Comparison of ENCODE assay signal across 20 cellular contexts in genomic region chr10:78149193-78149592, GRCh38.
A peak's percentile ranks its signal among the peaks of the same experiment; 100 is the strongest.
DNase-seq lines count a peak whose midpoint lies in the region; ATAC-seq and TF ChIP-seq lines count a peak whose summit lies in the region.
"Had no signal": no experiment of that assay in that cellular context is flagged by ENCODE, and none has a peak within 500 bp of the region (broad histone marks: within the 10 kb centered on the region; RNA-seq: fewer than 3 reads in every experiment).

No MANE protein-coding gene starts in this region.

- H3K4me3 ChIP-seq in body of pancreas = no peak overlapping the region
- no peak overlapping the region for H3K4me3 ChIP-seq in psoas muscle
- H3K4me3 ChIP-seq: colonic mucosa, GM12878, heart left ventricle, SJCRH30, tibial nerve had no signal

- H3K4me1 ChIP-seq in body of pancreas (no peaks in the 10 kb centered on the region), psoas muscle (no peaks in the 10 kb centered on the region)
- H3K4me1 ChIP-seq: colonic mucosa, heart left ventricle, tibial nerve had no signal

- H3K9me3 ChIP-seq in body of pancreas (no peaks in the 10 kb centered on the region), psoas muscle (no peaks in the 10 kb centered on the region)
- H3K9me3 ChIP-seq: colonic mucosa, heart left ventricle, SJCRH30 had no signal

- DNase-seq in A172 (ENCODE audit: low spot score) (peak; percentile 28), HCEC 1CT (peak; percentile 25), body of pancreas (no peak), islet precursor cell (peak; percentile 71), psoas muscle (no peak), activated gamma-delta T cell (lab: John Stamatoyannopoulos, UW) (no peak)
- DNase-seq: amygdala; CD8-positive, alpha-beta memory T cell; colonic mucosa; heart left ventricle; NCI-H187 treated with DMSO at 0.1 percent for 48 hours; NCI-H510A; small intestine; stimulated activated CD4-positive, alpha-beta T cell treated with anti-CD3 and anti-CD28 coated beads, Interleukin-4, amount 100 ng/mL, for 4 hours had no signal

- H3K27ac ChIP-seq in body of pancreas = no peak overlapping the region
- no peak overlapping the region for H3K27ac ChIP-seq in psoas muscle
- H3K27ac ChIP-seq: colonic mucosa, heart left ventricle, SJCRH30, tibial nerve had no signal

- WGBS in body of pancreas, 2 donors = 44 to 54% methylated on average over 4 of the region's 4 CpGs
- 27 to 48% (median 35%) methylated on average over 4 of the region's 4 CpGs for WGBS in psoas muscle, 3 donors

- peak; percentile 62 for ATAC-seq in body of pancreas
- ATAC-seq in psoas muscle = no peak
- ATAC-seq in HG03571 (IDR thresholded peaks at IDR 0.05; ENCODE audit: unreplicated experiment) = no peak
- ATAC-seq in HG02759 (IDR thresholded peaks at IDR 0.05; ENCODE audit: unreplicated experiment) = no peak
- ATAC-seq: activated CD4-positive, CD25-positive, alpha-beta regulatory T cell treated with anti-CD3 and anti-CD28 coated beads, Interleukin-2, amount 50 U/mL, for 24 hours; GM12878; heart left ventricle had no signal

- TF ChIP-seq POLR2A in body of pancreas (IDR thresholded peaks at IDR 0.05) = no peak

- H3K36me3 ChIP-seq in body of pancreas (replicated peaks in 1 of 2; ENCODE audit: insufficient read depth in 1 of 2, low read depth in 2 of 2) = no peaks in the 10 kb centered on the region
- H3K36me3 ChIP-seq in psoas muscle (ENCODE audit: insufficient read depth in 1 of 2, low read depth in 1 of 2) = no peaks in the 10 kb centered on the region
- H3K36me3 ChIP-seq: colonic mucosa, heart left ventricle, SJCRH30, tibial nerve had no signal

- H3K27me3 ChIP-seq in body of pancreas (no peaks in the 10 kb centered on the region), psoas muscle (ENCODE audit: insufficient read depth in 3 of 3, low read length in 2 of 3) (peaks cover 0 to 3% (median 0%) of the 10 kb centered on the region in 3 donors)
- H3K27me3 ChIP-seq: colonic mucosa, heart left ventricle, SJCRH30, tibial nerve had no signal

- TF ChIP-seq CTCF in body of pancreas (IDR thresholded peaks at IDR 0.05) (no peak), psoas muscle (IDR thresholded peaks at IDR 0.05) (no peak)

- intact Hi-C loops in body of pancreas (cut with DNase I) (no loop called here), psoas muscle (cut with DNase I) (no loop called here)

Comparison
In these comparisons a context has a peak if more than half of its experiments do, and no peak if none do; other contexts are left out.
1. DNase-seq: peak in A172 (single experiment), HCEC 1CT (single experiment) and islet precursor cell (single experiment); none in body of pancreas (0 of 4), psoas muscle (0 of 2) and activated gamma-delta T cell (single experiment).